ENCODE assay signal across 1 cellular context in the genomic region with DNA sequence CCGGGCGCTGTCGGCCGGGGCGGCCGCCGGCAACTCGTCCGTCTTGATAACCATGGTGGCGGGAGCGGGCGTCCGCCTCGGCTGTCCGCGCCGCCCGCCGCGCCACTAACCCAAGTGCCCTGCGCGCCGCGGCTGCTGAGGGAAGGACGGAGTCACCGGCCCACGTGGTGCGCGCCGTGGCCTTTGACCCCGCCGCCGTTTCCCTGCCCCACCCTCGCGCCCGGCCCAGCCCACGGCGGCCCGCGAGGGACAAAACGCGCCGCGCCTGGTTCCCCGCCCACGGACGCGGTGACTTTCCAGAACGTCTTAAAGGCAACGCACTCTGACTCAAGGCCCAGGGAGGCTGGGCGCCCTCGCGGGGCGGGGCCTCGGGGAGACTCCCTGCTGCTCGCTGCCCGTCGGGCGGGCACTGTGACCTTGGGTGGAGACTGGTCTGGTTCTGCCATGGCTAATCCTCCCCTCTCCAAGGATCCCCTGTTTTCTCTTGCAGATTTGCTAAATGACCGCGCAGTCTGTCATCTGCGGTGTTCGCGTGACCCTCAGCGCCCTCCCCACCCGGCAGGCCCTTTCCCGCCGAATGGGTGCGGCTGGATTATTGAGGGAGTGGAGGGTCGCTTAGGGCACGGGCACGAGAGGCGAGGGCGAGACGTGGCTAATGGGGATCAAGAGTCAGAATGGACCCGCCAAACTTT.
TF ChIP-seq lines count a peak whose summit lies in the region.

A gene with protein sequence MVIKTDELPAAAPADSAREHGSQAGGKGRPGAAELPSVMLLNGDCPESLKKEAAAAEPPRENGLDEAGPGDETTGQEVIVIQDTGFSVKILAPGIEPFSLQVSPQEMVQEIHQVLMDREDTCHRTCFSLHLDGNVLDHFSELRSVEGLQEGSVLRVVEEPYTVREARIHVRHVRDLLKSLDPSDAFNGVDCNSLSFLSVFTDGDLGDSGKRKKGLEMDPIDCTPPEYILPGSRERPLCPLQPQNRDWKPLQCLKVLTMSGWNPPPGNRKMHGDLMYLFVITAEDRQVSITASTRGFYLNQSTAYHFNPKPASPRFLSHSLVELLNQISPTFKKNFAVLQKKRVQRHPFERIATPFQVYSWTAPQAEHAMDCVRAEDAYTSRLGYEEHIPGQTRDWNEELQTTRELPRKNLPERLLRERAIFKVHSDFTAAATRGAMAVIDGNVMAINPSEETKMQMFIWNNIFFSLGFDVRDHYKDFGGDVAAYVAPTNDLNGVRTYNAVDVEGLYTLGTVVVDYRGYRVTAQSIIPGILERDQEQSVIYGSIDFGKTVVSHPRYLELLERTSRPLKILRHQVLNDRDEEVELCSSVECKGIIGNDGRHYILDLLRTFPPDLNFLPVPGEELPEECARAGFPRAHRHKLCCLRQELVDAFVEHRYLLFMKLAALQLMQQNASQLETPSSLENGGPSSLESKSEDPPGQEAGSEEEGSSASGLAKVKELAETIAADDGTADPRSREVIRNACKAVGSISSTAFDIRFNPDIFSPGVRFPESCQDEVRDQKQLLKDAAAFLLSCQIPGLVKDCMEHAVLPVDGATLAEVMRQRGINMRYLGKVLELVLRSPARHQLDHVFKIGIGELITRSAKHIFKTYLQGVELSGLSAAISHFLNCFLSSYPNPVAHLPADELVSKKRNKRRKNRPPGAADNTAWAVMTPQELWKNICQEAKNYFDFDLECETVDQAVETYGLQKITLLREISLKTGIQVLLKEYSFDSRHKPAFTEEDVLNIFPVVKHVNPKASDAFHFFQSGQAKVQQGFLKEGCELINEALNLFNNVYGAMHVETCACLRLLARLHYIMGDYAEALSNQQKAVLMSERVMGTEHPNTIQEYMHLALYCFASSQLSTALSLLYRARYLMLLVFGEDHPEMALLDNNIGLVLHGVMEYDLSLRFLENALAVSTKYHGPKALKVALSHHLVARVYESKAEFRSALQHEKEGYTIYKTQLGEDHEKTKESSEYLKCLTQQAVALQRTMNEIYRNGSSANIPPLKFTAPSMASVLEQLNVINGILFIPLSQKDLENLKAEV (N-terminal part only) (minus strand): TSS at position 157 of the 692 bp plus-strand sequence. CDS start 103 bp downstream, at position 54.

TF ChIP-seq in SK-N-SH, 30 proteins besides CTCF, POLR2A, EP300 and RAD21 (continued from another document):
- TF ChIP-seq, protein P1, sequence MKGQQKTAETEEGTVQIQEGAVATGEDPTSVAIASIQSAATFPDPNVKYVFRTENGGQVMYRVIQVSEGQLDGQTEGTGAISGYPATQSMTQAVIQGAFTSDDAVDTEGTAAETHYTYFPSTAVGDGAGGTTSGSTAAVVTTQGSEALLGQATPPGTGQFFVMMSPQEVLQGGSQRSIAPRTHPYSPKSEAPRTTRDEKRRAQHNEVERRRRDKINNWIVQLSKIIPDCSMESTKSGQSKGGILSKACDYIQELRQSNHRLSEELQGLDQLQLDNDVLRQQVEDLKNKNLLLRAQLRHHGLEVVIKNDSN (IDR thresholded peaks at IDR 0.05; ENCODE audit: borderline replicate concordance, low read depth) = peak; percentile 94
- TF ChIP-seq, protein P2, sequence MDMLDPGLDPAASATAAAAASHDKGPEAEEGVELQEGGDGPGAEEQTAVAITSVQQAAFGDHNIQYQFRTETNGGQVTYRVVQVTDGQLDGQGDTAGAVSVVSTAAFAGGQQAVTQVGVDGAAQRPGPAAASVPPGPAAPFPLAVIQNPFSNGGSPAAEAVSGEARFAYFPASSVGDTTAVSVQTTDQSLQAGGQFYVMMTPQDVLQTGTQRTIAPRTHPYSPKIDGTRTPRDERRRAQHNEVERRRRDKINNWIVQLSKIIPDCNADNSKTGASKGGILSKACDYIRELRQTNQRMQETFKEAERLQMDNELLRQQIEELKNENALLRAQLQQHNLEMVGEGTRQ (IDR thresholded peaks at IDR 0.05; ENCODE audit: borderline replicate concordance, low read depth, low read length) = peak; percentile 77
- TF ChIP-seq RXRA (IDR thresholded peaks at IDR 0.05; ENCODE audit: borderline replicate concordance, low read depth) = no peak
